In the genomic region with DNA sequence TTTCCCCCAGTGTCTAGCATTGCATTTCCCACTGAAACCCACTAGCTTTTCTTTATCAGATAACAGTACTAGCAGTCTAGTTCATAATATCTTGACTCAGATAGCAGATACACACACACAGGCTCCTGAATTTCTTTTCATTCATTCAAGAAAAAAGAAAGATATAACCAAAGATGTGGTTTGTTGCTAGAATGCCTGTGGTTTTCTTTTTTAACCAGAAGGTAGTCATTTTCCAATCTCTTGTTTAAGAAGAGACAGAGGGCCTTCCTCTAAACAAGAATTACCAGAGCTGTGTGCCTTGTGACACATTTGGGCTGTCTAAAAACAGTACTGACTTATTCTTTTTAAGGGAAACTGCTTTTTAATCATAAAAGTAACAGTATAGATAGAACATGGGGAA, we compare ENCODE assay signal across 17 cellular contexts.
"Had no signal": no experiment of that assay in that cellular context is flagged by ENCODE, and none has a peak within 500 bp of the region (broad histone marks: within the 10 kb centered on the region; RNA-seq: fewer than 3 reads in every experiment).

No MANE protein-coding gene starts in this region.

- ATAC-seq: activated CD8-positive, alpha-beta T cell treated with anti-CD3 and anti-CD28 coated beads, Interleukin-2, amount 10 ng/mL, durations not matched to agents 7 days and 5 days; body of pancreas; effector memory CD8-positive, alpha-beta T cell; left ventricle myocardium superior; psoas muscle; sciatic nerve had no signal

- DNase-seq: activated CD4-positive, alpha-beta T cell treated with anti-CD3 and anti-CD28 coated beads for 4 hours; activated CD8-positive, alpha-beta memory T cell treated with anti-CD3 and anti-CD28 coated beads, Interleukin-2, amount 50 U/mL, for 48 hours; activated CD8-positive, alpha-beta T cell treated with anti-CD3 and anti-CD28 coated beads, Interleukin-2, amount 10 ng/mL, durations not matched to agents 7 days and 5 days; activated effector memory CD4-positive, alpha-beta T cell treated with Interleukin-2 at 50 U/mL for 16 hours; body of pancreas; effector memory CD8-positive, alpha-beta T cell; kidney; left ventricle myocardium superior; psoas muscle; stimulated activated CD4-positive, alpha-beta T cell treated with anti-CD3 and anti-CD28 coated beads, Interleukin-4, amount 100 ng/mL, for 1 hour; stimulated activated CD8-positive, alpha-beta memory T cell treated with anti-CD3 and anti-CD28 coated beads, Interleukin-4, amount 100 ng/mL, for 48 hours; SW 1271 had no signal

- H3K27ac Mint-ChIP-seq: activated CD8-positive, alpha-beta T cell treated with anti-CD3 and anti-CD28 coated beads, Interleukin-2, amount 10 ng/mL, durations not matched to agents 7 days and 5 days; dendritic cell treated with granulocyte-macrophage colony-stimulating factor and Interleukin-4, amounts not matched to agents 40 ng/mL and 50 ng/mL, for 4 days; effector memory CD8-positive, alpha-beta T cell; T-helper 2 cell treated with Interferon-gamma antibody and Interleukin-4, amounts not matched to agents 5 μg/mL and 100 μg/mL, for 36 hours had no signal

- H3K4me3 ChIP-seq: body of pancreas, psoas muscle had no signal

- H3K27me3 Mint-ChIP-seq: central memory CD8-positive, alpha-beta T cell; dendritic cell treated with granulocyte-macrophage colony-stimulating factor and Interleukin-4, amounts not matched to agents 40 ng/mL and 50 ng/mL, for 4 days had no signal

- H3K27ac ChIP-seq: body of pancreas, epithelial cell of prostate, psoas muscle had no signal

- H3K4me3 Mint-ChIP-seq: activated CD8-positive, alpha-beta T cell treated with anti-CD3 and anti-CD28 coated beads, Interleukin-2, amount 10 ng/mL, durations not matched to agents 7 days and 5 days; central memory CD8-positive, alpha-beta T cell; dendritic cell treated with granulocyte-macrophage colony-stimulating factor and Interleukin-4, amounts not matched to agents 40 ng/mL and 50 ng/mL, for 4 days; effector memory CD8-positive, alpha-beta T cell; T-helper 2 cell treated with Interferon-gamma antibody and Interleukin-4, amounts not matched to agents 5 μg/mL and 100 μg/mL, for 36 hours had no signal

- H3K27me3 ChIP-seq: body of pancreas had no signal

- H3K9me3 ChIP-seq: body of pancreas had no signal

- H3K4me1 Mint-ChIP-seq: central memory CD8-positive, alpha-beta T cell had no signal

- H3K4me1 ChIP-seq: body of pancreas, psoas muscle had no signal
